21 cellular contexts compared by ENCODE assay signal in the genomic region with DNA sequence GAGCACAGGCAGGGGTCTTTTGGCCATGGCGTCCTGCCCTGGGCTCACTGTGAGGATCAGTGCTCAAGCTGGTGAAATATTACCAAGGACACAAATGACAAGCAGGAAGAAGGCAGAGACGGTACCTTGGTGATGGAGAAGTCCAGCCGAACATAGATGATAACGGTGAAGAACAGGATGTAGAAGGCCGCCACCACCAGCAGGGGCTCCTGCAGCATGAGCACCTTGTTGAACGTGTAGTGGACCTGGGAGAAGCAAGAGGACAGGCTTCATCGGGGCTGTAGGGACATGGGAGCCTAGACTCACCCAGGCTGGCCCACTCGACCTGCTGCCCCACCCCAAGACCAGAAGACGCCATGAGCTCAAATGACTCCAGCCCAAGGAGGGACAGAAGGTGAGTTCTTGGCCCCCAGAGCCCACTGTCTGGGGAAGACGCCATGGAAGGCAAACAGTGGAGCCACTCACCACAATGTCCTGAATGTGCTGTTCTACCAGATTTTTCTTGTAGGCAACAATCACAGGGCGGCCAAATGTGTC. TPM values are rescaled to one million over a fixed set of nuclear protein-coding genes. Genes with fewer than 3 reads are reported as not detected.
DNase-seq lines count a peak whose midpoint lies in the region; ATAC-seq and TF ChIP-seq lines count a peak whose summit lies in the region.
"Had no signal": no experiment of that assay in that cellular context is flagged by ENCODE, and none has a peak within 500 bp of the region (broad histone marks: within the 10 kb centered on the region; RNA-seq: fewer than 3 reads in every experiment).

No MANE protein-coding gene starts in this region.

- peak overlapping the region; percentile 46 for H3K27ac Mint-ChIP-seq in activated CD4-positive, alpha-beta memory T cell treated with anti-CD3 and anti-CD28 coated beads for 36 hours
- H3K27ac Mint-ChIP-seq in activated CD4-positive, alpha-beta memory T cell treated with anti-CD3 and anti-CD28 coated beads, Interleukin-2, amount 10 ng/mL, durations not matched to agents 7 days and 5 days: no peak overlapping the region
- H3K27ac Mint-ChIP-seq in CD14-positive monocyte: peak overlapping the region in 6 of 7 donors; percentile 5 to 42 (median 21)
- H3K27ac Mint-ChIP-seq in chondrocyte (ENCODE audit: unreplicated experiment): no peak overlapping the region
- H3K27ac Mint-ChIP-seq: activated CD4-positive, alpha-beta T cell treated with anti-CD3 and anti-CD28 coated beads, Interleukin-2, amount 10 ng/mL, durations not matched to agents 24 days and 14 days had no signal

- CTCF ChIA-PET in activated CD4-positive, alpha-beta memory T cell treated with anti-CD3 and anti-CD28 coated beads for 36 hours (lab: Charles Lee): interaction anchor here (1.3 kb wide), 1 partner anchor 28 kb away, joined by 3 read pairs; no protein-coding TSS in a partner anchor
- CTCF ChIA-PET in activated CD4-positive, alpha-beta memory T cell treated with anti-CD3 and anti-CD28 coated beads, Interleukin-2, amount 10 ng/mL, durations not matched to agents 7 days and 5 days (lab: Charles Lee): interaction anchor here (0.6 to 1.3 kb wide), 3 partner anchors 8 to 691 kb away, joined by 3 to 4 read pairs (median 3); a partner anchor contains a TSS

- H3K9me3 Mint-ChIP-seq in activated CD4-positive, alpha-beta memory T cell treated with anti-CD3 and anti-CD28 coated beads for 36 hours: no peaks in the 10 kb centered on the region
- H3K9me3 Mint-ChIP-seq in activated CD4-positive, alpha-beta memory T cell treated with anti-CD3 and anti-CD28 coated beads, Interleukin-2, amount 10 ng/mL, durations not matched to agents 7 days and 5 days: no peaks in the 10 kb centered on the region
- H3K9me3 Mint-ChIP-seq in CD14-positive monocyte (no peaks in the 10 kb centered on the region), chondrocyte (ENCODE audit: low read depth) (no peaks in the 10 kb centered on the region)
- H3K9me3 Mint-ChIP-seq: activated CD4-positive, alpha-beta T cell treated with anti-CD3 and anti-CD28 coated beads, Interleukin-2, amount 10 ng/mL, durations not matched to agents 24 days and 14 days; CD8-positive, alpha-beta memory T cell had no signal

- H3K36me3 Mint-ChIP-seq in activated CD4-positive, alpha-beta memory T cell treated with anti-CD3 and anti-CD28 coated beads for 36 hours: peaks cover 64% of the 10 kb centered on the region
- H3K36me3 Mint-ChIP-seq in activated CD4-positive, alpha-beta memory T cell treated with anti-CD3 and anti-CD28 coated beads, Interleukin-2, amount 10 ng/mL, durations not matched to agents 7 days and 5 days (ENCODE audit: low read depth): peaks cover 78% of the 10 kb centered on the region
- H3K36me3 Mint-ChIP-seq in CD14-positive monocyte (peaks cover 80 to 98% of the 10 kb centered on the region in 2 donors), chondrocyte (ENCODE audit: low read depth) (peaks cover 44% of the 10 kb centered on the region)

- intact Hi-C loops in activated CD4-positive, alpha-beta memory T cell treated with anti-CD3 and anti-CD28 coated beads for 36 hours (cut with micrococcal nuclease): no loop called here
- intact Hi-C loops in CD14-positive monocyte (cut with micrococcal nuclease): no loop called here
- intact Hi-C loops in posterior vena cava (cut with DNase I): no loop called here

- peaks cover 6% of the 10 kb centered on the region for H3K4me1 Mint-ChIP-seq in activated CD4-positive, alpha-beta memory T cell treated with anti-CD3 and anti-CD28 coated beads for 36 hours (ENCODE audit: low read depth)
- H3K4me1 Mint-ChIP-seq in activated CD4-positive, alpha-beta memory T cell treated with anti-CD3 and anti-CD28 coated beads, Interleukin-2, amount 10 ng/mL, durations not matched to agents 7 days and 5 days: peaks cover 19% of the 10 kb centered on the region
- H3K4me1 Mint-ChIP-seq in CD14-positive monocyte: peaks cover 19% of the 10 kb centered on the region
- H3K4me1 Mint-ChIP-seq in chondrocyte (ENCODE audit: low read depth): peaks cover 14% of the 10 kb centered on the region

- no peaks in the 10 kb centered on the region for H3K27me3 Mint-ChIP-seq in activated CD4-positive, alpha-beta memory T cell treated with anti-CD3 and anti-CD28 coated beads for 36 hours
- no peaks in the 10 kb centered on the region for H3K27me3 Mint-ChIP-seq in activated CD4-positive, alpha-beta memory T cell treated with anti-CD3 and anti-CD28 coated beads, Interleukin-2, amount 10 ng/mL, durations not matched to agents 7 days and 5 days
- peaks cover 0 to 2% (median 0%) of the 10 kb centered on the region in 3 donors for H3K27me3 Mint-ChIP-seq in CD14-positive monocyte (ENCODE audit: low read depth in 3 of 3)
- H3K27me3 Mint-ChIP-seq in chondrocyte (ENCODE audit: low read depth): no peaks in the 10 kb centered on the region
- H3K27me3 Mint-ChIP-seq: activated CD4-positive, alpha-beta T cell treated with anti-CD3 and anti-CD28 coated beads, Interleukin-2, amount 10 ng/mL, durations not matched to agents 24 days and 14 days; CD8-positive, alpha-beta memory T cell had no signal

- POLR2A ChIA-PET in activated CD4-positive, alpha-beta memory T cell treated with anti-CD3 and anti-CD28 coated beads for 36 hours (lab: Charles Lee): no interaction called here
- POLR2A ChIA-PET in activated CD4-positive, alpha-beta memory T cell treated with anti-CD3 and anti-CD28 coated beads, Interleukin-2, amount 10 ng/mL, durations not matched to agents 7 days and 5 days (lab: Charles Lee): interaction anchor here (1.7 kb wide), 1 partner anchor 25 kb away, joined by 6 read pairs; a partner anchor contains a TSS

- no peak for DNase-seq in activated CD4-positive, alpha-beta memory T cell treated with anti-CD3 and anti-CD28 coated beads for 36 hours
- no peak for DNase-seq in activated CD4-positive, alpha-beta memory T cell treated with anti-CD3 and anti-CD28 coated beads, Interleukin-2, amount 10 ng/mL, durations not matched to agents 7 days and 5 days
- no peak for DNase-seq in CD14-positive monocyte (ENCODE audit: low spot score)
- DNase-seq in chondrocyte (ENCODE audit: low spot score): peak; percentile 20
- DNase-seq in posterior vena cava (ENCODE audit: low spot score): peak; percentile 51
- DNase-seq in SKM-1 treated with dmso at 0.1 percent for 144 hours (lab: John Stamatoyannopoulos, UW; ENCODE audit: unreplicated experiment): no peak
- DNase-seq in NCI-H774 (lab: John Stamatoyannopoulos, UW): no peak
- DNase-seq: activated CD4-positive, alpha-beta T cell treated with anti-CD3 and anti-CD28 coated beads, Interleukin-2, amount 10 ng/mL, durations not matched to agents 24 days and 14 days; activated effector memory CD4-positive, alpha-beta T cell treated with Interleukin-2 at 50 U/mL for 16 hours; CD8-positive, alpha-beta memory T cell; cerebellar nuclear complex; DMS153; GM23248; Karpas-422; mammary epithelial cell; NCI-H1436 treated with DMSO at 0.1 percent for 48 hours; pancreas; SK-N-SH; stimulated activated CD4-positive, alpha-beta T cell treated with anti-CD3 and anti-CD28 coated beads, Interleukin-4, amount 100 ng/mL, for 24 hours; stimulated activated naive CD4-positive, alpha-beta T cell had no signal

- no peak overlapping the region for H3K4me3 Mint-ChIP-seq in activated CD4-positive, alpha-beta memory T cell treated with anti-CD3 and anti-CD28 coated beads for 36 hours
- no peak overlapping the region for H3K4me3 Mint-ChIP-seq in activated CD4-positive, alpha-beta memory T cell treated with anti-CD3 and anti-CD28 coated beads, Interleukin-2, amount 10 ng/mL, durations not matched to agents 7 days and 5 days
- no peak overlapping the region for H3K4me3 Mint-ChIP-seq in CD14-positive monocyte
- no peak overlapping the region for H3K4me3 Mint-ChIP-seq in chondrocyte (ENCODE audit: unreplicated experiment)
- H3K4me3 Mint-ChIP-seq: activated CD4-positive, alpha-beta T cell treated with anti-CD3 and anti-CD28 coated beads, Interleukin-2, amount 10 ng/mL, durations not matched to agents 24 days and 14 days; CD8-positive, alpha-beta memory T cell had no signal

- ATAC-seq in SK-N-SH treated with all-trans-retinoic acid at 6 μM for 48 hours: no peak
- ATAC-seq: pancreas had no signal

- TF ChIP-seq CTCF in CD14-positive monocyte (IDR thresholded peaks at IDR 0.05): no peak
- no peak for TF ChIP-seq CTCF in chondrocyte (IDR thresholded peaks at IDR 0.05)

TF ChIP-seq in SK-N-SH treated with all-trans-retinoic acid at 6 μM for 48 hours, 23 proteins besides CTCF, POLR2A, EP300 and RAD21 (continues in another document):
- TF ChIP-seq GLIS3 (CRISPR knock-in tag; IDR thresholded peaks at IDR 0.05) (no peak), TCF4 (CRISPR knock-in tag; IDR thresholded peaks at IDR 0.05; ENCODE audit: borderline replicate concordance) (no peak), ZNF565 (CRISPR knock-in tag; conservative IDR thresholded peaks at IDR 0.05; ENCODE audit: low read depth) (no peak)
- TF ChIP-seq, protein P1, sequence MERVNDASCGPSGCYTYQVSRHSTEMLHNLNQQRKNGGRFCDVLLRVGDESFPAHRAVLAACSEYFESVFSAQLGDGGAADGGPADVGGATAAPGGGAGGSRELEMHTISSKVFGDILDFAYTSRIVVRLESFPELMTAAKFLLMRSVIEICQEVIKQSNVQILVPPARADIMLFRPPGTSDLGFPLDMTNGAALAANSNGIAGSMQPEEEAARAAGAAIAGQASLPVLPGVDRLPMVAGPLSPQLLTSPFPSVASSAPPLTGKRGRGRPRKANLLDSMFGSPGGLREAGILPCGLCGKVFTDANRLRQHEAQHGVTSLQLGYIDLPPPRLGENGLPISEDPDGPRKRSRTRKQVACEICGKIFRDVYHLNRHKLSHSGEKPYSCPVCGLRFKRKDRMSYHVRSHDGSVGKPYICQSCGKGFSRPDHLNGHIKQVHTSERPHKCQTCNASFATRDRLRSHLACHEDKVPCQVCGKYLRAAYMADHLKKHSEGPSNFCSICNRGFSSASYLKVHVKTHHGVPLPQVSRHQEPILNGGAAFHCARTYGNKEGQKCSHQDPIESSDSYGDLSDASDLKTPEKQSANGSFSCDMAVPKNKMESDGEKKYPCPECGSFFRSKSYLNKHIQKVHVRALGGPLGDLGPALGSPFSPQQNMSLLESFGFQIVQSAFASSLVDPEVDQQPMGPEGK (CRISPR knock-in tag; IDR thresholded peaks at IDR 0.05; ENCODE audit: borderline replicate concordance): no peak

RNA-seq across cellular contexts. Expression of a gene that starts 25.1 kb away (rescaled TPM):
- 100 to 1,000 TPM; 166 to 168 TPM for total RNA-seq in activated CD4-positive, alpha-beta memory T cell treated with anti-CD3 and anti-CD28 coated beads for 36 hours
- 100 to 1,000 TPM; 190 to 192 TPM for total RNA-seq in activated CD4-positive, alpha-beta memory T cell treated with anti-CD3 and anti-CD28 coated beads, Interleukin-2, amount 10 ng/mL, durations not matched to agents 7 days and 5 days
- 100 to 1,000 TPM; 354 to 375 TPM for polyA plus RNA-seq in CD14-positive monocyte
- total RNA-seq in chondrocyte (209 to 293 TPM (median 213 TPM) in 3 replicates), posterior vena cava (100 to 1,000 TPM; 144 to 155 TPM)

Comparison
In these comparisons a context has a peak if more than half of its experiments do, and no peak if none do; other contexts are left out.
1. H3K27ac Mint-ChIP-seq: peak in activated CD4-positive, alpha-beta memory T cell treated with anti-CD3 and anti-CD28 coated beads for 36 hours (single experiment) and CD14-positive monocyte (6 of 7); none in activated CD4-positive, alpha-beta memory T cell treated with anti-CD3 and anti-CD28 coated beads, Interleukin-2, amount 10 ng/mL, durations not matched to agents 7 days and 5 days (single experiment) and chondrocyte (single experiment).
2. DNase-seq: peak in chondrocyte (single experiment) and posterior vena cava (single experiment); none in activated CD4-positive, alpha-beta memory T cell treated with anti-CD3 and anti-CD28 coated beads for 36 hours (single experiment), activated CD4-positive, alpha-beta memory T cell treated with anti-CD3 and anti-CD28 coated beads, Interleukin-2, amount 10 ng/mL, durations not matched to agents 7 days and 5 days (single experiment), CD14-positive monocyte (single experiment), SKM-1 treated with dmso at 0.1 percent for 144 hours (single experiment) and NCI-H774 (single experiment).